ENCODE assay signal across 10 cellular contexts in genomic region chr3:38758557-38758956, GRCh38. TPM values are rescaled to one million over a fixed set of nuclear protein-coding genes. Genes with fewer than 3 reads are reported as not detected.
"Had no signal": no experiment of that assay in that cellular context is flagged by ENCODE, and none has a peak within 500 bp of the region (broad histone marks: within the 10 kb centered on the region; RNA-seq: fewer than 3 reads in every experiment).

No MANE protein-coding gene starts in this region.

- H3K9me3 ChIP-seq: HAP-1 had no signal

- H3K4me3 Mint-ChIP-seq: HFFc6, IgD-negative memory B cell had no signal

- H3K27ac Mint-ChIP-seq: HFFc6, IgD-negative memory B cell had no signal

- H3K9ac ChIP-seq: GM23248 had no signal

- FAIRE-seq: HepG2 had no signal

- H3K9me3 Mint-ChIP-seq: HFFc6, IgD-negative memory B cell had no signal

- H3K4me1 Mint-ChIP-seq: IgD-negative memory B cell had no signal

- H3K36me3 ChIP-seq: HAP-1 had no signal

- H3K4me3 ChIP-seq: GM23248, HAP-1 had no signal

- DNase-seq: GM23248, GOT3, H7, HFFc6 had no signal

- H3K27ac ChIP-seq: GM23248, HL-60 had no signal

- H3K36me3 Mint-ChIP-seq: IgD-negative memory B cell had no signal

- H3K4me1 ChIP-seq: HAP-1 had no signal

RNA-seq across cellular contexts. Expression of gene SCN10A, which starts 57.5 kb away (rescaled TPM):
- total RNA-seq: GM23248, H4, H7, HepG2, HFFc6, HT1080 had no signal
- polyA plus RNA-seq: GM23248, HepG2, IgD-negative memory B cell had no signal
